In genomic region chr7:120201290-120201689, GRCh38 we compare ENCODE assay signal across 9 cellular contexts.
"Had no signal": no experiment of that assay in that cellular context is flagged by ENCODE, and none has a peak within 500 bp of the region (broad histone marks: within the 10 kb centered on the region; RNA-seq: fewer than 3 reads in every experiment).

No MANE protein-coding gene starts in this region.

- H3K4me3 ChIP-seq: GM23248, HAP-1 had no signal

- H3K27ac Mint-ChIP-seq: HFFc6 had no signal

- H3K9ac ChIP-seq: GM23248, KMS-11 had no signal

- ATAC-seq: HCT116 had no signal

- H3K4me2 ChIP-seq: KMS-11 had no signal

- FAIRE-seq: HTR-8/SVneo had no signal

- H3K9me3 ChIP-seq: HAP-1 had no signal

- H3K4me1 ChIP-seq: HAP-1 had no signal

- H3K36me3 ChIP-seq: HAP-1 had no signal

- H3K27ac ChIP-seq: GM23248, KMS-11 had no signal

- H2AFZ ChIP-seq: GM23248 had no signal

- H3K4me3 Mint-ChIP-seq: HFFc6 had no signal

- DNase-seq: GM23248, H7, HFFc6, Karpas-422, KBM-7 had no signal
